2 cellular contexts compared by ENCODE assay signal in the genomic region with DNA sequence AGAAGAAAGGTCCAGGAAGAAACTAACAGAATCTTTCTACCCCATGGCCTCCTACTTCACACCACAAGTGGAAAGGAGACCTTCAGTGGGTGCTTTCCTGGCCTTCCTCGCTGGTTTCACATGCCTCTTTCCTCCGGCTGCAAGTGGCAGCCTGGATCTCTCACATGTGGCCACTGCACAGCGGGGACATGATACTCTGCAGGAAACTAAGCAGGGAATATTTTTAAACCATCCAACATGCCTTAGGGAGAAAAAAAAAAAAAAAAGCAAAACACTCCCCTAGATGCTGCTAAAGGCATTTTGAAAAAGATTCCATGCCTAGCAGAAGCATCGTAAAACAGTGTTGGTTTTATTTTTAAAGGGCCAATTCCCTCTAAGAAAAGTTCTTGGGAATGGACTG.
TF ChIP-seq lines count a peak whose summit lies in the region.

No MANE protein-coding gene starts in this region.

TF ChIP-seq in HEK293, 187 proteins besides CTCF, POLR2A, EP300 and RAD21:
- peak; percentile 25; the same call in 1 of the 2 replicates for TF ChIP-seq ZIC2 (tag by site-specific recombination; IDR thresholded peaks at IDR 0.05)
- no peak for TF ChIP-seq ZNF239 (tag by site-specific recombination; IDR thresholded peaks at IDR 0.05)
- TF ChIP-seq TRIM28 (IDR thresholded peaks at IDR 0.05; ENCODE audit: borderline replicate concordance, low read length) = no peak

TF ChIP-seq in H1, 55 proteins besides CTCF, POLR2A, EP300 and RAD21:
- TF ChIP-seq BRCA1 (IDR thresholded peaks at IDR 0.05; ENCODE audit: low read depth, low read length) = no peak
